17 cellular contexts compared by ENCODE assay signal in the genomic region with DNA sequence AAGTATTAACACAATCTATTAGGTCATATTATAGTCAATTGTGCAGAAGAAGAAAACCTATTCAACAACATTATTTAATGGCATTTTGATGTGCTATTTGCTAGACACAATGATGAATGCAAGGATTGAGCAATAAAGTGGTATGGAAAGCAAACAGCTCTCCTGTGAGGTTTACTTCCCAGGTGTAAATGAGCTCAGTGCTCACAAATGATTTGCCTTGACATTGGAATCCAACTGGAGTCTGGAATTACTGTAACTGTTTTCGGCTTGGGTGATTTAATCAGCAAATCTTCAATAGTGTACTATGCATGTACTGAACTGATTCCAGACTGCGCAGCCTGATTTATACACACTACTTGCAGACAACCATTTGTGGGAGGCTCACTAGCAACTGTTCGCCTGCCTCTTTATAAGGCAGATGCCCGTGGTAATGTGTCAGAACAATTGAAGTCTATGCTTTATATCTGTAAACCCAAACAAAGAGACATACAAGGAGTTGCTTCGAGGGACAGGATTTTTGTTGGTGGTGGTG.
DNase-seq lines count a peak whose midpoint lies in the region; ATAC-seq and TF ChIP-seq lines count a peak whose summit lies in the region.
"Had no signal": no experiment of that assay in that cellular context is flagged by ENCODE, and none has a peak within 500 bp of the region (broad histone marks: within the 10 kb centered on the region; RNA-seq: fewer than 3 reads in every experiment).

No MANE protein-coding gene starts in this region.

- no peak overlapping the region for H3K27ac ChIP-seq in BLaER1
- H3K27ac ChIP-seq: C4-2B, HL-60 had no signal

- no peak overlapping the region for H3K9ac ChIP-seq in BLaER1

- H3K4me3 ChIP-seq in BLaER1, result no peak overlapping the region
- H3K4me3 ChIP-seq: GM23338 had no signal

- ATAC-seq in GM21529 (IDR thresholded peaks at IDR 0.05; ENCODE audit: unreplicated experiment), result no peak
- ATAC-seq: GM23338 had no signal

- H3K9me3 ChIP-seq in BLaER1, result no peaks in the 10 kb centered on the region
- H3K9me3 ChIP-seq: BE2C, Caco-2 had no signal

- no peak for TF ChIP-seq CTCF in GM20000 (IDR thresholded peaks at IDR 0.05; ENCODE audit: extremely low read depth, missing control alignments)

- no peaks in the 10 kb centered on the region for H3K36me3 ChIP-seq in BLaER1
- H3K36me3 ChIP-seq: BE2C had no signal

- H3K4me2 ChIP-seq in BLaER1, result 0 out of 2 replicates have a peak overlapping the region, but pooled peaks have one; percentile 18
- H3K4me2 ChIP-seq: GM23338 had no signal

- H3K4me1 ChIP-seq in BLaER1, result peaks cover 45% of the 10 kb centered on the region
- H3K4me1 ChIP-seq: BE2C, Caco-2 had no signal

- H4K20me1 ChIP-seq in BLaER1, result no peaks in the 10 kb centered on the region

- DNase-seq in GM20000 (ENCODE audit: low spot score) (peak; percentile 0), NCI-H774 (lab: John Stamatoyannopoulos, UW) (peak; percentile 13), retina (peak; percentile 51), T-helper 9 cell (no peak), NCI-H2171 treated with DMSO at 0.1 percent for 48 hours (lab: John Stamatoyannopoulos, UW) (no peak), SKM-1 treated with dmso at 0.1 percent for 144 hours (lab: John Stamatoyannopoulos, UW; ENCODE audit: unreplicated experiment) (no peak)
- DNase-seq: BE2C; Caco-2; CD4-positive, alpha-beta T cell; DMS79 treated with DMSO at 0.1 percent for 48 hours; GF-D8; HCEC 1CT had no signal

- no peaks in the 10 kb centered on the region for H3K27me3 ChIP-seq in BLaER1
- H3K27me3 ChIP-seq: BE2C had no signal

Comparison
In these comparisons a context has a peak if more than half of its experiments do, and no peak if none do; other contexts are left out.
1. DNase-seq: peak in GM20000 (single experiment), NCI-H774 (single experiment) and retina (single experiment); none in T-helper 9 cell (single experiment), NCI-H2171 treated with DMSO at 0.1 percent for 48 hours (single experiment) and SKM-1 treated with dmso at 0.1 percent for 144 hours (single experiment).